ENCODE assay signal across 11 cellular contexts in genomic region chr17:57459286-57459915, GRCh38.
A peak's percentile ranks its signal among the peaks of the same experiment; 100 is the strongest.
DNase-seq lines count a peak whose midpoint lies in the region; ATAC-seq and TF ChIP-seq lines count a peak whose summit lies in the region.
"Had no signal": no experiment of that assay in that cellular context is flagged by ENCODE, and none has a peak within 500 bp of the region (broad histone marks: within the 10 kb centered on the region; RNA-seq: fewer than 3 reads in every experiment).

No MANE protein-coding gene starts in this region.

- ATAC-seq in stimulated activated naive CD8-positive, alpha-beta T cell treated with anti-CD3 and anti-CD28 coated beads, Interleukin-15, Interleukin-2, amounts not matched to agents 100 U/mL and 50 U/mL, for 24 hours = peak; percentile 53
- ATAC-seq in lower lobe of right lung (no peak), GM19328 (IDR thresholded peaks at IDR 0.05; ENCODE audit: unreplicated experiment) (no peak)

- H3K27ac ChIP-seq in OCI-LY1 (ENCODE audit: low read depth, low read length, poor library complexity, severe bottlenecking) = peak overlapping the region; percentile 66
- H3K27ac ChIP-seq in lower lobe of right lung = no peak overlapping the region
- H3K27ac ChIP-seq: ovary had no signal

- peak overlapping the region; percentile 2; the same call in 1 of the 2 replicates for H3K9ac ChIP-seq in OCI-LY1 (ENCODE audit: low read length)

- peaks cover 74% of the 10 kb centered on the region for H3K4me1 Mint-ChIP-seq in activated naive CD8-positive, alpha-beta T cell (ENCODE audit: low read depth)
- H3K4me1 Mint-ChIP-seq in activated naive CD8-positive, alpha-beta T cell treated with anti-CD3 and anti-CD28 coated beads for 36 hours = peaks cover 73% of the 10 kb centered on the region

- intact Hi-C loops in lower lobe of right lung (cut with DNase I) = no loop called here

- no peaks in the 10 kb centered on the region for H4K20me1 ChIP-seq in OCI-LY1 (ENCODE audit: insufficient read depth, low read length)

- H3K4me3 ChIP-seq in OCI-LY1 (ENCODE audit: low read depth, low read length, poor library complexity, severe bottlenecking) (no peak overlapping the region), cardiac fibroblast (replicated peaks in 1 of 2; ENCODE audit: low read depth in 2 of 2, low read length in 2 of 2) (no peak overlapping the region), lower lobe of right lung (no peak overlapping the region)
- H3K4me3 ChIP-seq: ovary had no signal

- peaks cover 22% of the 10 kb centered on the region; the same call in 1 of the 2 replicates for H3K36me3 ChIP-seq in OCI-LY1 (ENCODE audit: insufficient read depth, low read length)
- H3K36me3 ChIP-seq in lower lobe of right lung = no peaks in the 10 kb centered on the region
- H3K36me3 ChIP-seq: ovary had no signal

- H3K27me3 Mint-ChIP-seq in activated naive CD8-positive, alpha-beta T cell = no peaks in the 10 kb centered on the region
- H3K27me3 Mint-ChIP-seq in activated naive CD8-positive, alpha-beta T cell treated with anti-CD3 and anti-CD28 coated beads for 36 hours = peaks cover 4% of the 10 kb centered on the region

- H3K36me3 Mint-ChIP-seq in activated naive CD8-positive, alpha-beta T cell = peaks cover 10% of the 10 kb centered on the region
- peaks cover 30% of the 10 kb centered on the region for H3K36me3 Mint-ChIP-seq in activated naive CD8-positive, alpha-beta T cell treated with anti-CD3 and anti-CD28 coated beads for 36 hours

- H3K9me3 Mint-ChIP-seq in activated naive CD8-positive, alpha-beta T cell (ENCODE audit: low read depth) = no peaks in the 10 kb centered on the region
- H3K9me3 Mint-ChIP-seq in activated naive CD8-positive, alpha-beta T cell treated with anti-CD3 and anti-CD28 coated beads for 36 hours = no peaks in the 10 kb centered on the region

- TF ChIP-seq CTCF in OCI-LY1 (IDR thresholded peaks at IDR 0.05; ENCODE audit: low read length) (peak; percentile 13; the same call in 1 of the 2 replicates), cardiac fibroblast (IDR thresholded peaks at IDR 0.05; ENCODE audit: low read depth, low read length) (no peak), lower lobe of right lung (IDR thresholded peaks at IDR 0.05) (no peak)

- peaks cover 16% of the 10 kb centered on the region; the same call in 1 of the 2 replicates for H3K79me2 ChIP-seq in OCI-LY1 (ENCODE audit: insufficient read depth, low read length)

- no peak for DNase-seq in activated naive CD8-positive, alpha-beta T cell treated with anti-CD3 and anti-CD28 coated beads for 36 hours
- DNase-seq in cardiac fibroblast (ENCODE audit: low read depth in 2 of 2) (peak; percentile 48 to 68), activated gamma-delta T cell treated with Interleukin-2 at 50 U/mL for 16 hours (no peak), lower lobe of right lung (no peak)
- DNase-seq in stimulated activated naive CD8-positive, alpha-beta T cell treated with anti-CD3 and anti-CD28 coated beads, Interleukin-15, Interleukin-2, amounts not matched to agents 100 U/mL and 50 U/mL, for 24 hours = peak; percentile 35
- DNase-seq: foreskin fibroblast, NCI-H1048, ovary had no signal

- H3K4me1 ChIP-seq in OCI-LY1 (ENCODE audit: insufficient read depth, low read length, severe bottlenecking) (peaks cover 76% of the 10 kb centered on the region), lower lobe of right lung (peaks cover 8% of the 10 kb centered on the region)

- H3K27me3 ChIP-seq in OCI-LY1 (ENCODE audit: insufficient read depth, low read length) (no peaks in the 10 kb centered on the region), lower lobe of right lung (ENCODE audit: low read depth) (no peaks in the 10 kb centered on the region)
- H3K27me3 ChIP-seq: ovary had no signal

- no peak overlapping the region for H2AFZ ChIP-seq in OCI-LY1 (ENCODE audit: low read length)

- H3K9me3 ChIP-seq in OCI-LY1 (ENCODE audit: low read length) = no peaks in the 10 kb centered on the region
- no peaks in the 10 kb centered on the region for H3K9me3 ChIP-seq in lower lobe of right lung
- H3K9me3 ChIP-seq: ovary had no signal

- H3F3A ChIP-seq in OCI-LY1 (ENCODE audit: insufficient read depth, low read length) = no peaks in the 10 kb centered on the region

- H3K4me3 Mint-ChIP-seq in activated naive CD8-positive, alpha-beta T cell = no peak overlapping the region
- H3K4me3 Mint-ChIP-seq in activated naive CD8-positive, alpha-beta T cell treated with anti-CD3 and anti-CD28 coated beads for 36 hours = no peak overlapping the region

- peak overlapping the region; percentile 80 for H3K27ac Mint-ChIP-seq in activated naive CD8-positive, alpha-beta T cell
- H3K27ac Mint-ChIP-seq in activated naive CD8-positive, alpha-beta T cell treated with anti-CD3 and anti-CD28 coated beads for 36 hours = no peak overlapping the region

- H3K4me2 ChIP-seq in OCI-LY1 (ENCODE audit: low read length) = no peak overlapping the region; the same call in 1 of the 2 replicates

- H3K9me2 ChIP-seq in OCI-LY1 (ENCODE audit: low read depth, low read length) = no peaks in the 10 kb centered on the region

Comparison
In these comparisons a context has a peak if more than half of its experiments do, and no peak if none do; other contexts are left out.
1. DNase-seq: peak in cardiac fibroblast (2 of 2) and stimulated activated naive CD8-positive, alpha-beta T cell treated with anti-CD3 and anti-CD28 coated beads, Interleukin-15, Interleukin-2, amounts not matched to agents 100 U/mL and 50 U/mL, for 24 hours (single experiment); none in activated naive CD8-positive, alpha-beta T cell treated with anti-CD3 and anti-CD28 coated beads for 36 hours (single experiment), activated gamma-delta T cell treated with Interleukin-2 at 50 U/mL for 16 hours (single experiment) and lower lobe of right lung (single experiment).